Comparison of ENCODE assay signal across 1 cellular context in the genomic region with DNA sequence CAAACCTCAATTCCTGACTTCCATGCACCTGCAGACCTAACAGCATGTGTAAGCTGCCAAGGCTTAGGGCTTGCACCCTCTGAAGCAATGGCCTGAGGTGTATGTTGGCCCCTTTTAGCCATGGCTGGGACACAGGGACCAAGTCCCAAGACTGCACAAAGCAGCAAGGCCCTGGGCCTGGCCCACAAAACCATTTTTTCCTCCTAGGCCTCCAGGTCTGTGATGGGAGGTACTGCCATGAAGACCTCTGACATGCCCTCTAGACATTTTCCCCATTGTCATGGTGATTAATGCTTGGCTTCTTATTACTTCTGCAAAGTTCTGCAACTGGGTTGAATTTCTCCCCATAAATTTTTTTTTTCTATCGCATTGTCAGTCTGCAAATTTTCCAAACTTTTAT. TPM values are rescaled to one million over a fixed set of nuclear protein-coding genes. Genes with fewer than 3 reads are reported as not detected.
"Had no signal": no experiment of that assay in that cellular context is flagged by ENCODE, and none has a peak within 500 bp of the region (broad histone marks: within the 10 kb centered on the region; RNA-seq: fewer than 3 reads in every experiment).

No MANE protein-coding gene starts in this region.

RNA-seq across cellular contexts. Expression of a gene that starts 55.9 kb away (rescaled TPM):
- polyA plus RNA-seq: cardiac muscle cell had no signal
